ENCODE assay signal across 8 cellular contexts in the genomic region with DNA sequence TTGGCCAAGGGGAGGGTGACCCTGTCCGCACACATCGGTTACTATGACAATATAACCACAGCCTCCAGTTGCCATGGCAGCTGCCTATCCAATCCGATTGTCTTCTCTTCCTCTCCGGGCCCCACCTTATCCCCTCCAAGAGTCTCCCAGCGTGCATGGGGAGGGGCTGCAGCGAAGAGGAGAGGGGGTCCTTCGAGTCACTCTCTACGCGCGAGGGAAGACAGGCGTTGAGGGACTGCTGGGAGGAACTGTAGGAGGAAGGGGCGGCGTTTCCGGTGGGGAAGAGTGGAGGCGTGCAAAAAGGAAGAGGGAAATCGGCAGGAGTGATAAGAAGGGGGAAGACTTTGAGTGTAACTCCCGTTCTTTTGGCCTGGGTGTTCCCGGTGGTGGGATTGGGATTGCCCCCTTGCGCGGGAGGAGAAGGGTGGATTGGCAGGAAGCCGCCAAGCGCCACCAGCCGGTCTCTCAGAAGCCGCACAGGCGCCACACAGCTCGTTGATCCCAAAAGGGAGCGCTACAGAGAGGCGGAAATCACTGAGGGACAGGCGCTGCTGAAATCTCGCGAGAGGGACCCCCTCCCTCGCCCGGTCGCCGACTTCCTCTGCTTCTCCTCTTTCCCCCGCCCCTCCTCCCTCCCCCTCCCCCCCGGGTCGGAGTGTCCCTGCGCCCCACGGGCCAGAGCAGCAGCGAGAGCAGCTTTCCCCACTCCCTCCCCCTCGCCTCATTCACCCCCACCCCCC. TPM values are rescaled to one million over a fixed set of nuclear protein-coding genes. Genes with fewer than 3 reads are reported as not detected.
DNase-seq lines count a peak whose midpoint lies in the region; ATAC-seq and TF ChIP-seq lines count a peak whose summit lies in the region.

No MANE protein-coding gene starts in this region.

- peaks cover 28% of the 10 kb centered on the region for H3K4me1 Mint-ChIP-seq in activated naive CD8-positive, alpha-beta T cell treated with anti-CD3 and anti-CD28 coated beads for 36 hours
- peaks cover 8% of the 10 kb centered on the region for H3K4me1 Mint-ChIP-seq in glutamatergic neuron (ENCODE audit: low read depth, unreplicated experiment)

- H4K20me1 ChIP-seq in osteoblast (ENCODE audit: insufficient read depth, low read length), result peaks cover 1% of the 10 kb centered on the region

- peak overlapping the region; percentile 99 for H3K27ac ChIP-seq in osteoblast (ENCODE audit: low read depth, low read length)
- peak overlapping the region; percentile 84 to 95 for H3K27ac ChIP-seq in thoracic aorta

- no peaks in the 10 kb centered on the region for H3K9me3 Mint-ChIP-seq in activated naive CD8-positive, alpha-beta T cell treated with anti-CD3 and anti-CD28 coated beads for 36 hours
- H3K9me3 Mint-ChIP-seq in glutamatergic neuron (ENCODE audit: unreplicated experiment), result peaks cover 12% of the 10 kb centered on the region

- ATAC-seq in HG02623 (IDR thresholded peaks at IDR 0.05; ENCODE audit: unreplicated experiment) (peak; percentile 44), thoracic aorta (ENCODE audit: insufficient number of reproducible peaks, low FRiP score, low read depth) (peak; percentile 80)

- peak overlapping the region; percentile 91 for H3K4me3 Mint-ChIP-seq in activated naive CD8-positive, alpha-beta T cell treated with anti-CD3 and anti-CD28 coated beads for 36 hours
- peak overlapping the region; percentile 93 for H3K4me3 Mint-ChIP-seq in glutamatergic neuron (ENCODE audit: unreplicated experiment)

- TF ChIP-seq CTCF in glutamatergic neuron (IDR thresholded peaks at IDR 0.05; ENCODE audit: partially characterized antibody, unreplicated experiment) (no peak), osteoblast (IDR thresholded peaks at IDR 0.05; ENCODE audit: extremely low read depth, low read depth, low read length) (no peak), thoracic aorta (IDR thresholded peaks at IDR 0.05) (no peak)

- H3K4me1 ChIP-seq in osteoblast (ENCODE audit: insufficient read depth, low read length) (peaks cover 9% of the 10 kb centered on the region), thoracic aorta (ENCODE audit: control insufficient read depth in 1 of 2, low read depth in 2 of 2) (peaks cover 6 to 25% of the 10 kb centered on the region in 2 donors)

- peaks cover 12% of the 10 kb centered on the region for H3K36me3 Mint-ChIP-seq in activated naive CD8-positive, alpha-beta T cell treated with anti-CD3 and anti-CD28 coated beads for 36 hours
- no peaks in the 10 kb centered on the region for H3K36me3 Mint-ChIP-seq in glutamatergic neuron (ENCODE audit: unreplicated experiment)

- H3K27ac Mint-ChIP-seq in activated naive CD8-positive, alpha-beta T cell treated with anti-CD3 and anti-CD28 coated beads for 36 hours, result peak overlapping the region; percentile 99
- H3K27ac Mint-ChIP-seq in glutamatergic neuron (ENCODE audit: unreplicated experiment), result peak overlapping the region; percentile 99

- peak overlapping the region; percentile 99 for H2AFZ ChIP-seq in osteoblast (ENCODE audit: low read length)

- H3K36me3 ChIP-seq in osteoblast (ENCODE audit: insufficient read depth, low read length), result no peaks in the 10 kb centered on the region
- no peaks in the 10 kb centered on the region for H3K36me3 ChIP-seq in thoracic aorta

- H3K9me3 ChIP-seq in osteoblast (ENCODE audit: low read depth, low read length), result no peaks in the 10 kb centered on the region
- H3K9me3 ChIP-seq in thoracic aorta, result no peaks in the 10 kb centered on the region

- peak overlapping the region; percentile 87 for H3K4me2 ChIP-seq in osteoblast (ENCODE audit: insufficient read depth, low read length)

- no peaks in the 10 kb centered on the region for H3K27me3 ChIP-seq in osteoblast (ENCODE audit: insufficient read depth, low read length)
- no peaks in the 10 kb centered on the region for H3K27me3 ChIP-seq in thoracic aorta (replicated peaks; ENCODE audit: insufficient read depth)

- DNase-seq in NCI-H1105 (lab: John Stamatoyannopoulos, UW) (peak; percentile 98), SKM-1 (lab: John Stamatoyannopoulos, UW; ENCODE audit: unreplicated experiment) (peak; percentile 99), glutamatergic neuron (peak; percentile 98), osteoblast (ENCODE audit: insufficient read length, low spot score, missing footprints) (peak; percentile 97), thoracic aorta (ENCODE audit: low spot score) (peak; percentile 95)
- peak; percentile 93 for DNase-seq in activated naive CD8-positive, alpha-beta T cell treated with anti-CD3 and anti-CD28 coated beads for 36 hours

- H3K4me3 ChIP-seq in GM08714 (ENCODE audit: low read length) (peak overlapping the region; percentile 86), osteoblast (ENCODE audit: insufficient read depth, low read length) (peak overlapping the region; percentile 91), thoracic aorta (peak overlapping the region; percentile 98)

- peaks cover 44% of the 10 kb centered on the region for H3K79me2 ChIP-seq in osteoblast (ENCODE audit: insufficient read depth, low read length)

- H3K27me3 Mint-ChIP-seq in activated naive CD8-positive, alpha-beta T cell treated with anti-CD3 and anti-CD28 coated beads for 36 hours, result peaks cover 3% of the 10 kb centered on the region
- H3K27me3 Mint-ChIP-seq in glutamatergic neuron (ENCODE audit: unreplicated experiment), result peaks cover 7% of the 10 kb centered on the region

RNA-seq across cellular contexts. Expression of gene SMG7, which starts 0.4 kb away (rescaled TPM):
- 10 to 100 TPM; 61.4 to 65.1 TPM for total RNA-seq in activated naive CD8-positive, alpha-beta T cell treated with anti-CD3 and anti-CD28 coated beads for 36 hours
- 66.2 TPM for total RNA-seq in glutamatergic neuron (ENCODE audit: unreplicated experiment)
- 25.0 TPM in 2 replicates for total RNA-seq in osteoblast
- 10 to 100 TPM; 29.8 to 41.9 TPM for total RNA-seq in thoracic aorta

RNA-seq across cellular contexts. Expression of gene NMNAT2, which starts 53.7 kb away (rescaled TPM):
- not detected for total RNA-seq in activated naive CD8-positive, alpha-beta T cell treated with anti-CD3 and anti-CD28 coated beads for 36 hours
- total RNA-seq in glutamatergic neuron (ENCODE audit: unreplicated experiment) (76.4 TPM), osteoblast (2.5 and 5.6 TPM in 2 replicates), thoracic aorta (1 to 10 TPM in 1 of 2 donors, under 1 TPM in 1; 0.68 to 1.1 TPM)

Comparison
In these comparisons a context has a peak if more than half of its experiments do, and no peak if none do; other contexts are left out.
1. Peak in every context shown above with its lines: DNase-seq, ATAC-seq, H3K4me3 ChIP-seq and H3K27ac ChIP-seq.
2. RNA of gene NMNAT2, which starts 53.7 kb away (total RNA-seq): 76.4 TPM in glutamatergic neuron (single experiment); 2.5 to 5.6 TPM in osteoblast, 0.68 to 1.1 TPM in thoracic aorta and not detected in activated naive CD8-positive, alpha-beta T cell treated with anti-CD3 and anti-CD28 coated beads for 36 hours; every median in the first group is over 10 times any median in the second.